In genomic region chr15:91304210-91304609, GRCh38 we compare ENCODE assay signal across 2 cellular contexts.
TF ChIP-seq lines count a peak whose summit lies in the region.

No MANE protein-coding gene starts in this region.

TF ChIP-seq in HEK293, 187 proteins besides CTCF, POLR2A, EP300 and RAD21:
- TF ChIP-seq ZNF596 (tag by site-specific recombination; IDR thresholded peaks at IDR 0.05) (peak; percentile 87), ZNF274 (IDR thresholded peaks at IDR 0.05; ENCODE audit: low read length) (no peak), ZNF274 (tag by site-specific recombination; IDR thresholded peaks at IDR 0.05; ENCODE audit: borderline replicate concordance) (no peak), YY2 (tag by site-specific recombination; IDR thresholded peaks at IDR 0.05) (no peak), PRDM1 (tag by site-specific recombination; IDR thresholded peaks at IDR 0.05) (peak; percentile 97), ZNF792 (tag by site-specific recombination; IDR thresholded peaks at IDR 0.05) (no peak), ZFP69B (tag by site-specific recombination; IDR thresholded peaks at IDR 0.05) (no peak), ZNF366 (tag by site-specific recombination; conservative IDR thresholded peaks at IDR 0.05) (peak; percentile 56)

TF ChIP-seq in K562, 482 proteins besides CTCF, POLR2A, EP300 and RAD21:
- TF ChIP-seq ZNF512 (tag; IDR thresholded peaks at IDR 0.05) (peak; percentile 86), TRIM24 (IDR thresholded peaks at IDR 0.05) (no peak)
